8 cellular contexts compared by ENCODE assay signal in the genomic region with DNA sequence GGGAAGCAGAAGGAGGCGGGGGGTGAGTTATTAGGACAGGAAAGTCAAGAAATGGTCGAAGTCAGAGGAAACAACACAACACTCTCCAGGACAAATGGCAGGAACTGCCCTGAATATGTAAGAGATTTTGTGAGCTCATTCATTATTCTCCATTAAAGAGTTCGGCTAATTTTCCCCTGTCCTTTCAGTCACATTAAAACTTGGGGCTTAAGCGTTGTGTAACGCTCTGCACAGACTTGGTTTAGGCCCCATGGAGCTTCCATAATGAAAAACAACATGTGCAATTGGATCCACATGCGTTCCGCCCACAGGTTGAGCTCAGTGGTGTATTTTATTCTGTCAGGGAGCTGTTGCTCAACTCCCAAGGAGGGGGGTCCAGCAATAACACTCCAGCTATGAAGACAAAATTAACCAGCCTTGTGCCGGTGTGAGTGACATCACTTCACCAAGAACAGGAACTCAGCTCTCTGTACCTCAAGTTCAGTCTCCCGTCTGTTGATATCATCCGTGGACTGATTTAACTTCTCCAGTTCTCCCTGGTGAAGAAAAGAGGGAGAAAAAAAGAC. TPM values are rescaled to one million over a fixed set of nuclear protein-coding genes. Genes with fewer than 3 reads are reported as not detected.
DNase-seq lines count a peak whose midpoint lies in the region; ATAC-seq and TF ChIP-seq lines count a peak whose summit lies in the region.

No MANE protein-coding gene starts in this region.

- DNase-seq in GM23338 (ENCODE audit: low spot score) (no peak), SKM-1 (lab: John Stamatoyannopoulos, UW; ENCODE audit: unreplicated experiment) (peak; percentile 71), heart right ventricle (peak in 1 of 2 donors; percentile 44), smooth muscle cell of the brain vasculature (ENCODE audit: low read depth, low spot score) (peak; percentile 75), GM13976 (ENCODE audit: low spot score) (no peak), mesenteric fat pad (ENCODE audit: low spot score) (no peak), UCSD-AML1 (lab: John Stamatoyannopoulos, UW; ENCODE audit: unreplicated experiment) (no peak)

- H3K4me1 ChIP-seq in GM23338 (ENCODE audit: insufficient read depth) (peaks cover 31% of the 10 kb centered on the region), heart right ventricle (peaks cover 10 to 75% (median 67%) of the 10 kb centered on the region in 9 donors)

- H3K36me3 ChIP-seq in GM23338 (ENCODE audit: insufficient read depth): no peaks in the 10 kb centered on the region
- peaks cover 0 to 43% (median 0%) of the 10 kb centered on the region in 9 donors for H3K36me3 ChIP-seq in heart right ventricle

- H3K36me3 Mint-ChIP-seq in GM23338 (ENCODE audit: low read depth): no peaks in the 10 kb centered on the region

- in situ Hi-C loops in GM13976 (cut with MboI; ENCODE audit: low sequenced_read_pairs, unreplicated experiment): no loop called here

- H3K4me1 Mint-ChIP-seq in GM23338: peaks cover 43% of the 10 kb centered on the region

- H3K27me3 Mint-ChIP-seq in GM23338 (ENCODE audit: insufficient read depth, low read depth, poor library complexity): peaks cover 17% of the 10 kb centered on the region

- no peaks in the 10 kb centered on the region; the same call in 2 of the 3 replicates for H3K9me3 Mint-ChIP-seq in GM23338

- 56 to 67% methylated on average over 10 of the region's 10 CpGs for WGBS in heart right ventricle, 2 donors

- H3K9me3 ChIP-seq in heart right ventricle: no peaks in the 10 kb centered on the region

- ATAC-seq in GM23338: no peak
- peak in 7 of 8 donors; percentile 24 to 66 (median 44) for ATAC-seq in heart right ventricle
- ATAC-seq in HG03196 (IDR thresholded peaks at IDR 0.05; ENCODE audit: unreplicated experiment): no peak

- 0 out of 2 replicates have a peak, but pooled peaks cover 5% of the 10 kb centered on the region for H3K79me2 ChIP-seq in GM23338 (replicated peaks; ENCODE audit: insufficient read depth)

- no peak overlapping the region for H2AFZ ChIP-seq in GM23338

- H3K27ac ChIP-seq in GM23338 (ENCODE audit: low read depth) (no peak overlapping the region), heart right ventricle (peak overlapping the region; percentile 37 to 97 (median 84))

- H3K4me2 ChIP-seq in GM23338: peak overlapping the region; percentile 9

- H3F3A ChIP-seq in GM23338 (replicated peaks; ENCODE audit: low read depth): peaks cover 9% of the 10 kb centered on the region

- intact Hi-C loops in heart right ventricle (cut with DNase I): loop anchor here (2.0 to 5.0 kb wide), 4 partner anchors 43 to 63 kb away; no protein-coding TSS in a partner anchor

- no peak overlapping the region; the same call in 2 of the 3 replicates for H3K4me3 Mint-ChIP-seq in GM23338

- TF ChIP-seq CTCF in GM23338 (conservative IDR thresholded peaks at IDR 0.05; ENCODE audit: low read depth in 2 of 2) (no peak), heart right ventricle (IDR thresholded peaks at IDR 0.05) (no peak), GM13976 (IDR thresholded peaks at IDR 0.05; ENCODE audit: borderline replicate concordance, control extremely low read depth, extremely low read depth, insufficient read depth, missing control alignments) (no peak)

- no peak overlapping the region; the same call in 1 of the 2 replicates for H3K27ac Mint-ChIP-seq in GM23338

- H3K27me3 ChIP-seq in GM23338 (ENCODE audit: insufficient read depth) (peaks cover 31% of the 10 kb centered on the region), heart right ventricle (no peaks in the 10 kb centered on the region)

- no peaks in the 10 kb centered on the region for H4K20me1 ChIP-seq in GM23338 (replicated peaks; ENCODE audit: insufficient read depth)

- H3K4me3 ChIP-seq in GM23338 (no peak overlapping the region), heart right ventricle (peak overlapping the region in 6 of 10 donors; percentile 69 to 98 (median 90))

- H3K9me2 ChIP-seq in GM23338 (ENCODE audit: insufficient read depth): no peaks in the 10 kb centered on the region

TF ChIP-seq in GM23338, 12 proteins besides CTCF, POLR2A, EP300 and RAD21 (continues in another document):
- no peak for TF ChIP-seq NANOG (IDR thresholded peaks at IDR 0.05; ENCODE audit: borderline replicate concordance)
- no peak for TF ChIP-seq EZH2phosphoT487 (IDR thresholded peaks at IDR 0.05; ENCODE audit: unreplicated experiment)
- TF ChIP-seq REST (IDR thresholded peaks at IDR 0.05; ENCODE audit: unreplicated experiment): no peak
- TF ChIP-seq EZH2 (IDR thresholded peaks at IDR 0.05; ENCODE audit: low read depth, unreplicated experiment): no peak
- TF ChIP-seq ZNF331 (CRISPR knock-in tag; IDR thresholded peaks at IDR 0.05; ENCODE audit: low read depth): no peak
- TF ChIP-seq CREB1 (CRISPR knock-in tag; IDR thresholded peaks at IDR 0.05; ENCODE audit: low read depth): no peak
- no peak for TF ChIP-seq STAT1 (IDR thresholded peaks at IDR 0.05; ENCODE audit: unreplicated experiment)
- no peak for TF ChIP-seq POLR2AphosphoS5 (IDR thresholded peaks at IDR 0.05; ENCODE audit: low read depth)
- TF ChIP-seq, protein P1, sequence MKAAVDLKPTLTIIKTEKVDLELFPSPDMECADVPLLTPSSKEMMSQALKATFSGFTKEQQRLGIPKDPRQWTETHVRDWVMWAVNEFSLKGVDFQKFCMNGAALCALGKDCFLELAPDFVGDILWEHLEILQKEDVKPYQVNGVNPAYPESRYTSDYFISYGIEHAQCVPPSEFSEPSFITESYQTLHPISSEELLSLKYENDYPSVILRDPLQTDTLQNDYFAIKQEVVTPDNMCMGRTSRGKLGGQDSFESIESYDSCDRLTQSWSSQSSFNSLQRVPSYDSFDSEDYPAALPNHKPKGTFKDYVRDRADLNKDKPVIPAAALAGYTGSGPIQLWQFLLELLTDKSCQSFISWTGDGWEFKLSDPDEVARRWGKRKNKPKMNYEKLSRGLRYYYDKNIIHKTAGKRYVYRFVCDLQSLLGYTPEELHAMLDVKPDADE (IDR thresholded peaks at IDR 0.05): no peak
- TF ChIP-seq JUNB (IDR thresholded peaks at IDR 0.05; ENCODE audit: unreplicated experiment): no peak

RNA-seq across cellular contexts. Expression of gene SH3BP5, which starts 2.3 kb away (rescaled TPM):
- 8.3 and 9.1 TPM in 2 replicates for total RNA-seq in GM23338 (2014; rRNA removed; shearing (Covaris generic))
- 5.8 and 5.9 TPM in 2 replicates for polyA plus RNA-seq in GM23338 (2016; fragmentation: Nextera tagmentation; extraction: Ambion mirVana)
- total RNA-seq in heart right ventricle: 10 to 100 TPM in 4 of 10 donors, 1 to 10 TPM in 6; 6.7 to 22.4 (median 9.4) TPM
- 10 to 100 TPM in 1 of 2 donors, 1 to 10 TPM in 1; 9.9 to 11.4 TPM for polyA plus RNA-seq in heart right ventricle
- 108 TPM for total RNA-seq in mesenteric fat pad

Comparison
In these comparisons a context has a peak if more than half of its experiments do, and no peak if none do; other contexts are left out.
1. ATAC-seq: peak in heart right ventricle (7 of 8); none in GM23338 (single experiment) and HG03196 (single experiment).
2. DNase-seq: peak in SKM-1 (single experiment) and smooth muscle cell of the brain vasculature (single experiment); none in GM23338 (single experiment), GM13976 (single experiment), mesenteric fat pad (single experiment) and UCSD-AML1 (single experiment).